In the genomic region with DNA sequence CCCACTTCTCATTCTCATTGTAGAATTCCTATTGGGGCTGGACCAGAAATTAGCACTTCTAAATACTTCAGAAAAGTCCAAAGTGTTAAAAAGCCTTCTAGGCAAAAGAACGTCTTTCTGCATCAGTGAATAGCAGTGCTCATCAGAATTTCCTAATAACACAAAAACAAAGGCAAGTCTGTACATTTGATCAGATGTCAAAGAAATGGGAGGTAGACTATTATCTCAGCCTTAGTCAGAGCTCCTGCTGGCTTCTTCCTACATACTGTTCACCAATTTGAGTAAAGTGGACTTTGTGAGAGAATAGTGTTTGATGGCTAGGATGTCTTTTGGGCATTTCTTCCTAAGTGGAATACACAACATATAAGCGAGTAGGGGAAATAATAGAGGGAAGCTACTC, we compare ENCODE assay signal across 29 cellular contexts. TPM values are rescaled to one million over a fixed set of nuclear protein-coding genes. Genes with fewer than 3 reads are reported as not detected.
"Had no signal": no experiment of that assay in that cellular context is flagged by ENCODE, and none has a peak within 500 bp of the region (broad histone marks: within the 10 kb centered on the region; RNA-seq: fewer than 3 reads in every experiment).

No MANE protein-coding gene starts in this region.

- DNase-seq: activated CD4-positive, alpha-beta T cell treated with anti-CD3 and anti-CD28 coated beads for 1 hour; activated CD4-positive, alpha-beta T cell treated with anti-CD3 and anti-CD28 coated beads, Interleukin-2, amount 10 ng/mL, durations not matched to agents 24 days and 14 days; activated CD4-positive, alpha-beta T cell treated with anti-CD3 and anti-CD28 coated beads, Interleukin-2, amount 50 U/mL, for 48 hours; activated CD8-positive, alpha-beta memory T cell treated with anti-CD3 and anti-CD28 coated beads, Interleukin-2, amount 10 ng/mL, durations not matched to agents 7 days and 5 days; activated effector memory CD4-positive, alpha-beta T cell treated with Interleukin-2 at 50 U/mL for 16 hours; activated naive CD4-positive, alpha-beta T cell; activated T-cell treated with anti-CD3 and anti-CD28 coated beads, Interleukin-2, amount 50 U/mL, for 24 hours; aorta; KG1; MV-4-11; NCI-H1092 treated with DMSO at 0.1 percent for 48 hours; NCI-H1417 treated with DMSO at 0.1 percent for 48 hours; NCI-H1694; NCI-H2029; NCI-H510A treated with DMSO at 0.1 percent for 48 hours; NCI-H69; NK-92 treated with Interleukin-12 subunit alpha and Interleukin-12 subunit beta, amount 100 ng/mL, for 24 hours; OCI-M1; SIG-M5; T-helper 17 cell; T-helper 9 cell had no signal

- FAIRE-seq: RCC 7860 had no signal

- ATAC-seq: activated CD8-positive, alpha-beta memory T cell treated with anti-CD3 and anti-CD28 coated beads, Interleukin-2, amount 10 ng/mL, durations not matched to agents 7 days and 5 days; T-helper 17 cell; WTC11 had no signal

- H3K36me3 Mint-ChIP-seq: brain had no signal

- H3K4me1 Mint-ChIP-seq: activated CD4-positive, alpha-beta T cell treated with anti-CD3 and anti-CD28 coated beads, Interleukin-2, amount 10 ng/mL, durations not matched to agents 24 days and 14 days; activated CD8-positive, alpha-beta memory T cell treated with anti-CD3 and anti-CD28 coated beads, Interleukin-2, amount 10 ng/mL, durations not matched to agents 7 days and 5 days; activated naive CD4-positive, alpha-beta T cell treated with anti-CD3 and anti-CD28 coated beads, Interleukin-2, amount 50 U/mL, for 24 hours; brain; T-helper 17 cell; WTC11 had no signal

- H3K4me3 Mint-ChIP-seq: activated CD4-positive, alpha-beta T cell treated with anti-CD3 and anti-CD28 coated beads, Interleukin-2, amount 10 ng/mL, durations not matched to agents 24 days and 14 days; activated CD8-positive, alpha-beta memory T cell treated with anti-CD3 and anti-CD28 coated beads, Interleukin-2, amount 10 ng/mL, durations not matched to agents 7 days and 5 days; activated naive CD4-positive, alpha-beta T cell treated with anti-CD3 and anti-CD28 coated beads, Interleukin-2, amount 50 U/mL, for 24 hours; activated T-cell treated with anti-CD3 and anti-CD28 coated beads, Interleukin-2, amount 50 U/mL, for 24 hours; activated T-helper 1 cell treated with anti-CD3 and anti-CD28 coated beads, Interleukin-12 subunit alpha, Interleukin-12 subunit beta, Interleukin-2, Interleukin-4 antibody, amounts not matched to agents 30 ng/mL and 10 ng/mL and 1 ng/mL, durations not matched to agents 14 hours and 24 hours and 36 hours; brain; T-helper 17 cell; WTC11 had no signal

- H3K27ac Mint-ChIP-seq: activated CD4-positive, alpha-beta T cell treated with anti-CD3 and anti-CD28 coated beads, Interleukin-2, amount 10 ng/mL, durations not matched to agents 24 days and 14 days; activated CD8-positive, alpha-beta memory T cell treated with anti-CD3 and anti-CD28 coated beads, Interleukin-2, amount 10 ng/mL, durations not matched to agents 7 days and 5 days; activated naive CD4-positive, alpha-beta T cell treated with anti-CD3 and anti-CD28 coated beads, Interleukin-2, amount 50 U/mL, for 24 hours; activated T-cell treated with anti-CD3 and anti-CD28 coated beads, Interleukin-2, amount 50 U/mL, for 24 hours; activated T-helper 1 cell treated with anti-CD3 and anti-CD28 coated beads, Interleukin-12 subunit alpha, Interleukin-12 subunit beta, Interleukin-2, Interleukin-4 antibody, amounts not matched to agents 30 ng/mL and 10 ng/mL and 1 ng/mL, durations not matched to agents 14 hours and 24 hours and 36 hours; brain; T-helper 17 cell; WTC11 had no signal

- H3K9me3 Mint-ChIP-seq: activated naive CD4-positive, alpha-beta T cell treated with anti-CD3 and anti-CD28 coated beads, Interleukin-2, amount 50 U/mL, for 24 hours had no signal

RNA-seq across cellular contexts. Expression of gene FOXB1, which starts 48.7 kb away (rescaled TPM):
- total RNA-seq: aorta, cardiac septum, LHCN-M2, M059J had no signal
- polyA plus RNA-seq: aorta had no signal
